Comparison of ENCODE assay signal across 2 cellular contexts in genomic region chr3:13394363-13394762, GRCh38.
TF ChIP-seq lines count a peak whose summit lies in the region.

No MANE protein-coding gene starts in this region.

TF ChIP-seq in K562, 482 proteins besides CTCF, POLR2A, EP300 and RAD21:
- TF ChIP-seq ZFP36 (IDR thresholded peaks at IDR 0.05; ENCODE audit: low read depth, low read length, partially characterized antibody) = peak; percentile 9
- TF ChIP-seq HNRNPH1 (optimal IDR thresholded peaks at IDR 0.05; ENCODE audit: low read depth, low read length) = no peak
- TF ChIP-seq ZNF431 (CRISPR knock-in tag; IDR thresholded peaks at IDR 0.05) = no peak
- peak; percentile 22 for TF ChIP-seq RBM25 (IDR thresholded peaks at IDR 0.05; ENCODE audit: low read depth, low read length, severe bottlenecking)

TF ChIP-seq in HepG2, 621 proteins besides CTCF, POLR2A, EP300 and RAD21:
- peak; percentile 44; the same call in 1 of the 2 replicates for TF ChIP-seq ZMYM3 (CRISPR knock-in tag; IDR thresholded peaks at IDR 0.05)
- TF ChIP-seq ZNF629 (CRISPR knock-in tag; conservative IDR thresholded peaks at IDR 0.05) = peak; percentile 76
- peak; percentile 96 for TF ChIP-seq ZNF768 (CRISPR knock-in tag; IDR thresholded peaks at IDR 0.05)
- TF ChIP-seq ZNF850 (CRISPR knock-in tag; conservative IDR thresholded peaks at IDR 0.05) = no peak
